Comparison of ENCODE assay signal across 8 cellular contexts in the genomic region with DNA sequence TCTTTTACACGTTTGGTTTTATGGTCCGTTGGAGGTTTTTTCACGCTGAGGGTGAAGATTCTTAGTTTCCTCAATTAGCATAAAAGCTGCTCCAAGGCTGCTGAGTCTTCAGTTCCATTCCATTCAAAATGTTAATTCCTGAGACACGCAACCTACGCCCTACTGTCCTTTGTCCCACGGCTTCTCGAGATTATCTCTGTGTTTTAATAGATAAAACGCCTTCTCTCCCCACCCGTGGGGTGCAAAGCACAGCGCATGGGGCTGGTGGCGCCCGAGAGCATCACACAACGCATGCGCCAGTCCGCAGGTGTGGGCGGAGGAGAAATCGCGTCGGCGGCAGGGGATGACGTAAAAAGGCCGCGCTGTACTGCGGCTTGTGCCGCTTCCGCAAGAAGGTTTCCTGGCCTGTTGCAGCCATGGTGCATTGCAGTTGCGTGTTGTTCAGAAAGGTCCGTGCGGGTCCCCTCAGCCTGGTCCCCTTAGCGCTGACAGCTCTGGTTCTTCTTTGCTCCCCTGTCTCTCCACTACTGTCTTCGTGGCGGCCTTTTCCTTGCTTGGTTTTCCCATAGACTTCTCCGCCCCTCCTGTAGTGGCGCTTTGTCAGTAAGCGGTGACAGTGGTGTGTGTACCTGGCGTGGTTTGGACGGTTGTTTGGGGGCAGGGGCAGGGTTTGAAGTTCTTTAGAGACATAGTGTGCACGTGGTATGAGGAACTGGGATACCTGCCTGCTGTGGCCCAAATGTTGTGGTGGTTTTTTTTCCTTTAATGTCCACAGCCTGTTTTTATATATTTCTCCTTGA. TPM values are rescaled to one million over a fixed set of nuclear protein-coding genes. Genes with fewer than 3 reads are reported as not detected.
DNase-seq lines count a peak whose midpoint lies in the region; ATAC-seq, FAIRE-seq and TF ChIP-seq lines count a peak whose summit lies in the region.

TSS of gene GTPBP10 (plus strand) at position 391 of the 800 bp plus-strand sequence. CDS start at position 417, 26 bp downstream.

- peak within 1 kb of the TSS; percentile 96 for H3K4me3 Mint-ChIP-seq in astrocyte (ENCODE audit: unreplicated experiment)

- H3K9ac ChIP-seq in astrocyte (ENCODE audit: low read length) (peak within 1 kb of the TSS; percentile 97), rectal smooth muscle tissue (ENCODE audit: low read length) (peak within 1 kb of the TSS; percentile 99)

- WGBS in aorta, 2 donors = 0% methylated on average over 38 of the region's 38 CpGs

- peak within 1 kb of the TSS; percentile 97 for H2AFZ ChIP-seq in astrocyte (ENCODE audit: low read depth, low read length)

- H3K4me1 Mint-ChIP-seq in astrocyte (ENCODE audit: low read depth, unreplicated experiment) = no peaks in the 10 kb centered on the region

- H3K27me3 Mint-ChIP-seq in astrocyte (ENCODE audit: low read depth, unreplicated experiment) = no peaks in the 10 kb centered on the region

- peak within 1 kb of the TSS; percentile 96 for H3K4me2 ChIP-seq in astrocyte (ENCODE audit: low read length)

- DNase-seq in NCI-H187 treated with DMSO at 0.1 percent for 48 hours (lab: John Stamatoyannopoulos, UW) (peak; percentile 84), astrocyte (ENCODE audit: low read depth) (peak; percentile 92), hepatic stellate cell (ENCODE audit: low spot score) (peak; percentile 91), aorta (peak; percentile 96 to 98)

- H3K36me3 ChIP-seq in astrocyte (ENCODE audit: insufficient read depth, low read length) (no peaks in the 10 kb centered on the region), rectal smooth muscle tissue (ENCODE audit: control insufficient read depth, insufficient read depth, low read length) (no peaks in the 10 kb centered on the region), aorta (ENCODE audit: control insufficient read depth in 1 of 2, insufficient read depth in 2 of 2, low read length in 1 of 2) (no peaks in the 10 kb centered on the region)

- peak within 1 kb of the TSS; percentile 98 for H3K27ac Mint-ChIP-seq in astrocyte (ENCODE audit: unreplicated experiment)

- peak; percentile 60 for TF ChIP-seq CTCF in astrocyte (IDR thresholded peaks at IDR 0.05; ENCODE audit: insufficient read depth, low read depth, low read length)

- peaks cover 1% of the 10 kb centered on the region for H3K9me3 Mint-ChIP-seq in astrocyte (ENCODE audit: unreplicated experiment)

- H3K4me3 ChIP-seq in astrocyte (ENCODE audit: insufficient read depth, low read depth, low read length) (peak within 1 kb of the TSS; percentile 98), rectal smooth muscle tissue (ENCODE audit: low read length) (peak within 1 kb of the TSS; percentile 99), aorta (ENCODE audit: low read length in 2 of 2) (peak within 1 kb of the TSS; percentile 54 to 94)

- intact Hi-C loops in T-helper 2 cell treated with Interferon-gamma antibody and Interleukin-4, amounts not matched to agents 100 ng/mL and 5 ng/mL, for 36 hours (cut with micrococcal nuclease) = loop anchor here (1.0 to 10.0 kb wide), 7 partner anchors 28 to 1788 kb away; partner anchors contain the start of genes CFAP69, CLDN12, CYP51A1 and MTERF1
- intact Hi-C loops in aorta (cut with DNase I) = loop anchor here (1.0 to 5.0 kb wide), 3 partner anchors 56 to 194 kb away; partner anchors contain the start of genes CLDN12 (in 2 of the 2) and STEAP1 (in 1 of the 2)

- peaks cover 46% of the 10 kb centered on the region for H3K79me2 ChIP-seq in astrocyte (ENCODE audit: insufficient read depth, low read length)

- H3K9me3 ChIP-seq in astrocyte (ENCODE audit: insufficient read depth, low read depth, low read length) = no peaks in the 10 kb centered on the region
- no peaks in the 10 kb centered on the region for H3K9me3 ChIP-seq in aorta (ENCODE audit: control insufficient read depth, low read length)

- H4K20me1 ChIP-seq in astrocyte (ENCODE audit: insufficient read depth, low read length) = no peaks in the 10 kb centered on the region

- H3K27ac ChIP-seq in astrocyte (ENCODE audit: low read depth, low read length) (peak within 1 kb of the TSS; percentile 92), rectal smooth muscle tissue (ENCODE audit: low read depth, low read length) (peak within 1 kb of the TSS; percentile 86), aorta (ENCODE audit: low read depth in 1 of 2, low read length in 2 of 2) (peak within 1 kb of the TSS; percentile 71 to 93)

- H3K4me1 ChIP-seq in astrocyte (ENCODE audit: insufficient read depth, low read length) (no peaks in the 10 kb centered on the region), rectal smooth muscle tissue (ENCODE audit: control insufficient read depth, insufficient read depth, low read length) (peaks cover 5% of the 10 kb centered on the region), aorta (ENCODE audit: control insufficient read depth in 1 of 2, insufficient read depth in 2 of 2, low read length in 2 of 2) (no peaks in the 10 kb centered on the region)

- ATAC-seq in GM18502 (IDR thresholded peaks at IDR 0.05; ENCODE audit: poor library complexity, unreplicated experiment) (peak; percentile 94), HG02970 (IDR thresholded peaks at IDR 0.05; ENCODE audit: low FRiP score, unreplicated experiment) (peak; percentile 98), aorta (ENCODE audit: low FRiP score) (peak; percentile 100)

- H3K27me3 ChIP-seq in astrocyte (ENCODE audit: insufficient read depth, low read length) (no peaks in the 10 kb centered on the region), rectal smooth muscle tissue (ENCODE audit: control insufficient read depth, insufficient read depth, low read length) (no peaks in the 10 kb centered on the region), aorta (ENCODE audit: control insufficient read depth in 1 of 2, insufficient read depth in 2 of 2, low read length in 1 of 2) (no peaks in the 10 kb centered on the region)

- no peak for FAIRE-seq in astrocyte (lab: Jason Lieb, UNC)

- no peaks in the 10 kb centered on the region for H3K36me3 Mint-ChIP-seq in astrocyte (ENCODE audit: low read depth, unreplicated experiment)

RNA-seq across cellular contexts. Expression of gene GTPBP10, which starts in this region (rescaled TPM):
- 25.3 and 27.3 TPM in 2 replicates for total RNA-seq in T-helper 2 cell treated with Interferon-gamma antibody and Interleukin-4, amounts not matched to agents 100 ng/mL and 5 ng/mL, for 36 hours
- 18.9 and 24.0 TPM in 2 replicates for total RNA-seq in astrocyte
- 10 to 100 TPM; 18.2 to 24.6 TPM for total RNA-seq in aorta
- 10 to 100 TPM in 1 of 2 donors, 1 to 10 TPM in 1; 5.3 to 13.2 TPM for polyA plus RNA-seq in aorta

Comparison
In these comparisons a context has a peak if more than half of its experiments do, and no peak if none do; other contexts are left out.
1. Peak in every context shown above with its lines: DNase-seq, ATAC-seq, H3K4me3 ChIP-seq and H3K27ac ChIP-seq.